Comparison of ENCODE assay signal across 13 cellular contexts in the genomic region with DNA sequence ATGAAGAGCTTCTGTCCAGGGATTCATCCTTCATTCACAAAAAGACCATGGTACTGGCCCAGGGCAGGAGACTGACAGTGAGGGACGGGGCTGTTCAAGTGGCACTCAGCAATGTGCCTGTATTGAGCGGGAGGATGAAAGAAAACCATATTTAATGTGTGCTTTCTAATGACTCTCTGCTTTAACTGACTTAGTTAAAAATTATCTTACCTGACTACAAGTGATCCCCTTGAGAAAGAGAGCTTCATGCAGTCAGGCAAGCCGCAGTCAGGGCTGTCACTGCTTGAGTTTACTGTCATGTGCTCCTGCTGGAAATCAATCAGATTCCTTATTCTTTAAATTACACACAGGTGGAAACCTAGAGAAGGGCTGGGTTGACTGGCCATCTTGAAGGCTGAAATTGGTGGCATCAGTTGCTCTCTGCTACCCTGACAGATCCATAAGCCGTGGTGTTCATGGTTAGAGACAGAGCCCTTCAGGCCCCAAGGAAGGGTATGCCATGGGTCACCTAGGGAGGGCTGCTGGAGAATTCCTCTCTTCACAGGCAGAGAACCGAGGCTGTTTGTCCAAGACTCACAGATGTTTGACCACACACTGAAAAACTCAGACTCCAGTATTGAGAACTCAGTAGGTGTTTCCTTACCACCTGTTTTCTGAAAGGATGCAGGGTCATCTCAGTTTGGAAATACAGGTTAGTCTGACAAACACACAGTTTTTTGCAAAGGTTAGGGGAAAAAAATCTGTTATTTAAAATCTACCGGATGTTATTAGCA.
DNase-seq lines count a peak whose midpoint lies in the region; ATAC-seq, FAIRE-seq and TF ChIP-seq lines count a peak whose summit lies in the region.
"Had no signal": no experiment of that assay in that cellular context is flagged by ENCODE, and none has a peak within 500 bp of the region (broad histone marks: within the 10 kb centered on the region; RNA-seq: fewer than 3 reads in every experiment).

No MANE protein-coding gene starts in this region.

- 86% methylated on average over 6 of the region's 6 CpGs for WGBS in smooth muscle cell (ENCODE audit: low lambda C conversion rate)

- peak overlapping the region; percentile 74 for H3K4me3 Mint-ChIP-seq in astrocyte (ENCODE audit: unreplicated experiment)

- H3K27ac Mint-ChIP-seq in astrocyte (ENCODE audit: unreplicated experiment) = peak overlapping the region; percentile 62

- ATAC-seq in HG03045 (IDR thresholded peaks at IDR 0.05; ENCODE audit: unreplicated experiment) = peak; percentile 23
- ATAC-seq in HG03521 (IDR thresholded peaks at IDR 0.05; ENCODE audit: unreplicated experiment) = no peak

- H4K20me1 ChIP-seq in astrocyte (ENCODE audit: insufficient read depth, low read length) (peaks cover 86% of the 10 kb centered on the region), smooth muscle cell (ENCODE audit: low read depth) (peaks cover 70% of the 10 kb centered on the region)

- H3K27ac ChIP-seq in astrocyte (ENCODE audit: low read depth, low read length) (no peak overlapping the region), smooth muscle cell (ENCODE audit: low read depth) (peak overlapping the region; percentile 14)
- H3K27ac ChIP-seq: brain microvascular endothelial cell had no signal

- DNase-seq in GM19239 (ENCODE audit: insufficient read length, low spot score) (no peak), astrocyte (ENCODE audit: low read depth) (no peak), smooth muscle cell (lab: John Stamatoyannopoulos, UW; ENCODE audit: unreplicated experiment) (no peak), AG08395 (ENCODE audit: low spot score) (no peak), cortex of kidney (lab: John Stamatoyannopoulos, UW) (no peak)
- DNase-seq in activated naive CD4-positive, alpha-beta T cell (lab: John Stamatoyannopoulos, UW) = no peak
- DNase-seq: brain microvascular endothelial cell, HCEC 1CT, MV-4-11, SIG-M5 had no signal

- H3K4me3 ChIP-seq in astrocyte (ENCODE audit: insufficient read depth, low read depth, low read length) (no peak overlapping the region), smooth muscle cell (no peak overlapping the region)

- H3K36me3 ChIP-seq in astrocyte (ENCODE audit: insufficient read depth, low read length) (peaks cover 2% of the 10 kb centered on the region), smooth muscle cell (ENCODE audit: low read depth) (no peaks in the 10 kb centered on the region)

- no peaks in the 10 kb centered on the region for H3K27me3 Mint-ChIP-seq in astrocyte (ENCODE audit: low read depth, unreplicated experiment)

- no peak overlapping the region for H3K9ac ChIP-seq in astrocyte (ENCODE audit: low read length)
- H3K9ac ChIP-seq in smooth muscle cell (ENCODE audit: low read depth) = no peak overlapping the region

- H3K4me1 ChIP-seq in astrocyte (ENCODE audit: insufficient read depth, low read length) (peaks cover 69% of the 10 kb centered on the region), smooth muscle cell (ENCODE audit: low read depth) (peaks cover 44% of the 10 kb centered on the region)

- no peak overlapping the region for H2AFZ ChIP-seq in astrocyte (ENCODE audit: low read depth, low read length)
- no peak overlapping the region for H2AFZ ChIP-seq in smooth muscle cell (ENCODE audit: low read depth)

- no peaks in the 10 kb centered on the region for H3K27me3 ChIP-seq in astrocyte (ENCODE audit: insufficient read depth, low read length)
- no peaks in the 10 kb centered on the region for H3K27me3 ChIP-seq in smooth muscle cell (ENCODE audit: low read depth)
- H3K27me3 ChIP-seq: brain microvascular endothelial cell had no signal

- H3K9me3 Mint-ChIP-seq in astrocyte (ENCODE audit: unreplicated experiment) = no peaks in the 10 kb centered on the region

- H3K79me2 ChIP-seq in astrocyte (ENCODE audit: insufficient read depth, low read length) (peaks cover 100% of the 10 kb centered on the region), smooth muscle cell (ENCODE audit: low read depth) (peaks cover 100% of the 10 kb centered on the region)

- H3K4me2 ChIP-seq in astrocyte (ENCODE audit: low read length) (no peak overlapping the region), smooth muscle cell (no peak overlapping the region)

- H3F3A ChIP-seq in smooth muscle cell (ENCODE audit: low read depth) = peaks cover 10% of the 10 kb centered on the region

- peaks cover 1% of the 10 kb centered on the region for H3K36me3 Mint-ChIP-seq in astrocyte (ENCODE audit: low read depth, unreplicated experiment)

- H3K9me3 ChIP-seq in astrocyte (ENCODE audit: insufficient read depth, low read depth, low read length) (no peaks in the 10 kb centered on the region), smooth muscle cell (replicated peaks; ENCODE audit: low read depth) (no peaks in the 10 kb centered on the region)

- H3K4me1 Mint-ChIP-seq in astrocyte (ENCODE audit: low read depth, unreplicated experiment) = peaks cover 89% of the 10 kb centered on the region

- no peak for TF ChIP-seq CTCF in astrocyte (IDR thresholded peaks at IDR 0.05; ENCODE audit: insufficient read depth, low read depth, low read length)
- no peak for TF ChIP-seq CTCF in smooth muscle cell (IDR thresholded peaks at IDR 0.05; ENCODE audit: borderline replicate concordance, insufficient read depth, poor library complexity, severe bottlenecking)

- peak; percentile 94 for FAIRE-seq in GM19239 (lab: Jason Lieb, UNC)
- no peak for FAIRE-seq in astrocyte (lab: Jason Lieb, UNC)
- FAIRE-seq: frontal cortex had no signal
